Comparison of ENCODE assay signal across 15 cellular contexts in the genomic region with DNA sequence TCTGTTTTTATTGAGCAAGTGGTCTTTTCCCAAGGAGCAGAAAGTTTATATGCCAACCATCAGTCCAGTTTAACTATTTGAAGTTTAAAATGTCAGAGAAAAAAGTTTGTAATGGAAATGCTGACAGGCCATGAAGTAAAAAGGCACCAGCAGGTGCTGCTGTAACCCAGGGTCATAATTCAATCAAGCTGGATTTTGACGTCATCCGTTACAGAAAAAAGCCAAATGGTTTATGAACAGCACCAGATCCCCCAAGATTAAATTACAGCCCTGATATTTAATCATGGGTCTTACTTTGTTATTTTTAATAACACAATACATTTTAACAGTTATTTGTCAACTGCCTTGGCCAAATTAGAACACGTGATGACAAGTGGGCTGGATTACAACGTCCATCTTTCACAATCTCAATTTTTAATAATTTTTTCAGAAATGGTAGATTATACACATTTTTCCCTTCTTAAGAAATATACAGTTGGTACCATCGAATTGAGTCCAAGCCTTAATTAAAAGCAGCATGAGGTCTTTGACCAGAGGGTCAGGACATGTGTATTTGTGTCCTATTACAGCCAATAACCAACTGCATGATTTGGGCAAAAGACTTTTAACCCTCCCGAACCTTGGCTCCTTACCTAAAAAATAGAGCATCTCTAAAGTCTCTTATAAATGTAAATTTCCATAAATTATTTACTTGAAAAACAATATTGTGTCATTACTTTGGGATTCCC. TPM values are rescaled to one million over a fixed set of nuclear protein-coding genes. Genes with fewer than 3 reads are reported as not detected.
DNase-seq lines count a peak whose midpoint lies in the region; ATAC-seq, FAIRE-seq and TF ChIP-seq lines count a peak whose summit lies in the region.
"Had no signal": no experiment of that assay in that cellular context is flagged by ENCODE, and none has a peak within 500 bp of the region (broad histone marks: within the 10 kb centered on the region; RNA-seq: fewer than 3 reads in every experiment).

No MANE protein-coding gene starts in this region.

- H3K9me3 ChIP-seq in HepG2 (ENCODE audit: low read length) = no peaks in the 10 kb centered on the region
- no peaks in the 10 kb centered on the region for H3K9me3 ChIP-seq in right lobe of liver
- H3K9me3 ChIP-seq in Panc1 (ENCODE audit: control insufficient read depth, insufficient read depth, low read depth, low read length) = no peaks in the 10 kb centered on the region
- H3K9me3 ChIP-seq: tibial nerve had no signal

- TF ChIP-seq EP300 in HepG2 (IDR thresholded peaks at IDR 0.05; ENCODE audit: low read depth in 2 of 2, low read length in 2 of 2) (no peak), HepG2 (CRISPR knock-in tag; IDR thresholded peaks at IDR 0.05; ENCODE audit: borderline replicate concordance) (no peak)

- H2AFZ ChIP-seq in HepG2 (ENCODE audit: low read length) = no peak overlapping the region

- no peak for TF ChIP-seq POLR2A in HepG2 (IDR thresholded peaks at IDR 0.05; ENCODE audit: insufficient read depth in 1 of 2, low read depth in 2 of 2, low read length in 2 of 2)
- TF ChIP-seq POLR2A in right lobe of liver (IDR thresholded peaks at IDR 0.05) = no peak
- TF ChIP-seq POLR2A in lower leg skin (IDR thresholded peaks at IDR 0.05) = no peak

- no peaks in the 10 kb centered on the region for H3K79me2 ChIP-seq in HepG2 (ENCODE audit: insufficient read depth, low read length)

- H3K4me2 ChIP-seq in HepG2 (ENCODE audit: low read depth, low read length) = no peak overlapping the region

- no peak for TF ChIP-seq CTCF in HepG2 (CRISPR knock-in tag; IDR thresholded peaks at IDR 0.05)
- peak in 2 of 4 donors; percentile 28 to 36 for TF ChIP-seq CTCF in right lobe of liver (IDR thresholded peaks at IDR 0.05)
- TF ChIP-seq CTCF in Panc1 (IDR thresholded peaks at IDR 0.05) = peak; percentile 11; the same call in 1 of the 2 replicates
- no peak for TF ChIP-seq CTCF in lower leg skin (IDR thresholded peaks at IDR 0.05)

- WGBS in HepG2 (ENCODE audit: low lambda C conversion rate) = 9% methylated on average over 6 of the region's 6 CpGs
- WGBS in right lobe of liver (ENCODE audit: insufficient coverage, low coverage, low lambda C conversion rate, missing lambda C conversion rate) = 44% methylated on average over 6 of the region's 6 CpGs
- 58 to 66% methylated on average over 6 of the region's 6 CpGs for WGBS in lower leg skin, 2 donors

- CTCF ChIA-PET in HepG2 (lab: Yijun Ruan, JAX; ENCODE audit: low intra/inter-chr PET ratio, low total read pairs) (no interaction called here), Panc1 (lab: Charles Lee) (no interaction called here)

- no peak for FAIRE-seq in HepG2 (lab: Jason Lieb, UNC)
- FAIRE-seq: endothelial cell of umbilical vein had no signal

- no peak overlapping the region for H3K4me3 ChIP-seq in HepG2 (replicated peaks in 1 of 3; ENCODE audit: insufficient read depth in 1 of 3, low read depth in 2 of 3, low read length in 3 of 3)
- no peak overlapping the region for H3K4me3 ChIP-seq in right lobe of liver
- H3K4me3 ChIP-seq in Panc1 (ENCODE audit: low read depth in 2 of 2, low read length in 2 of 2) = no peak overlapping the region
- no peak overlapping the region for H3K4me3 ChIP-seq in lower leg skin (ENCODE audit: low read depth, poor library complexity, severe bottlenecking)
- H3K4me3 ChIP-seq: skin epidermis, tibial nerve had no signal

- DNase-seq in HepG2 (ENCODE audit: low spot score) = no peak
- no peak for DNase-seq in right lobe of liver
- no peak for DNase-seq in Panc1 (ENCODE audit: low read depth, low spot score)
- DNase-seq in fibroblast of gingiva (ENCODE audit: low read depth) = peak; percentile 42
- DNase-seq in lower leg skin (ENCODE audit: low spot score in 2 of 2) = no peak
- DNase-seq in left ventricle myocardium superior = no peak
- DNase-seq in activated CD4-positive, alpha-beta T cell treated with anti-CD3 and anti-CD28 coated beads, Interleukin-2, amount 50 U/mL, for 4 hours = no peak
- DNase-seq in DMS114 treated with DMSO at 0.1 percent for 48 hours (lab: John Stamatoyannopoulos, UW; ENCODE audit: unreplicated experiment) = no peak
- DNase-seq: activated T-cell treated with anti-CD3 and anti-CD28 coated beads, Interleukin-2, amount 50 U/mL, for 72 hours; naive thymus-derived CD4-positive, alpha-beta T cell; NCI-H2029 treated with DMSO at 0.1 percent for 48 hours had no signal

- TF ChIP-seq RAD21 in HepG2 (CRISPR knock-in tag; IDR thresholded peaks at IDR 0.05) = no peak

- no peak overlapping the region for H3K27ac ChIP-seq in HepG2 (ENCODE audit: extremely low read length, insufficient read depth, low read length)
- H3K27ac ChIP-seq in right lobe of liver = no peak overlapping the region
- no peak overlapping the region for H3K27ac ChIP-seq in Panc1 (ENCODE audit: low read length)
- H3K27ac ChIP-seq: tibial nerve had no signal

- intact Hi-C loops in HepG2 (cut with micrococcal nuclease; ENCODE audit: unreplicated experiment) = no loop called here
- intact Hi-C loops in right lobe of liver (cut with DNase I) = no loop called here
- intact Hi-C loops in Panc1 (cut with micrococcal nuclease; ENCODE audit: unreplicated experiment) = no loop called here
- intact Hi-C loops in lower leg skin (cut with DNase I; ENCODE audit: low total_unique reads) = no loop called here
- intact Hi-C loops in left ventricle myocardium superior (cut with micrococcal nuclease) = no loop called here

- H3K9ac ChIP-seq in HepG2 (ENCODE audit: insufficient read depth, low read depth, low read length) = no peak overlapping the region

- no peaks in the 10 kb centered on the region for H4K20me1 ChIP-seq in HepG2 (ENCODE audit: insufficient read depth, low read length)

- in situ Hi-C loops in HepG2 (cut with HindIII; ENCODE audit: extremely low pct_ligation_motif_present, low pct_unique_long_range_greater_than_20kb) (no loop called here), Panc1 (cut with HindIII; ENCODE audit: low pct_unique_long_range_greater_than_20kb, low sequenced_read_pairs) (no loop called here)

- no TSS peak for BruUV-seq in HepG2 (replicated peaks; lab: Mats Ljungman, UMichigan)
- no TSS peak for BruUV-seq in Panc1 (replicated peaks; lab: Mats Ljungman, UMichigan)

- no peaks in the 10 kb centered on the region for H3K27me3 ChIP-seq in HepG2 (ENCODE audit: control insufficient read depth in 1 of 2, insufficient read depth in 2 of 2, low read length in 2 of 2)
- H3K27me3 ChIP-seq in right lobe of liver = no peaks in the 10 kb centered on the region
- no peaks in the 10 kb centered on the region for H3K27me3 ChIP-seq in Panc1 (ENCODE audit: control insufficient read depth, insufficient read depth, low read length)
- H3K27me3 ChIP-seq: tibial nerve had no signal

- ATAC-seq in HepG2 = no peak
- no peak for ATAC-seq in right lobe of liver
- ATAC-seq in Panc1 = no peak
- no peak for ATAC-seq in left ventricle myocardium superior
- ATAC-seq: activated T-cell treated with anti-CD3 and anti-CD28 coated beads, Interleukin-2, amount 50 U/mL, for 72 hours; naive thymus-derived CD4-positive, alpha-beta T cell; Right ventricle myocardium inferior had no signal

- H3K4me1 ChIP-seq in HepG2 (ENCODE audit: insufficient read depth, low read length) (no peaks in the 10 kb centered on the region), right lobe of liver (no peaks in the 10 kb centered on the region), Panc1 (ENCODE audit: control insufficient read depth, insufficient read depth, low read length) (no peaks in the 10 kb centered on the region)

- POLR2A ChIA-PET in HepG2 (lab: Yijun Ruan, JAX) (no interaction called here), Panc1 (lab: Charles Lee) (no interaction called here)

- no peaks in the 10 kb centered on the region for H3K36me3 ChIP-seq in HepG2 (replicated peaks in 1 of 2; ENCODE audit: control insufficient read depth in 1 of 2, insufficient read depth in 2 of 2, low read length in 2 of 2)
- no peaks in the 10 kb centered on the region for H3K36me3 ChIP-seq in right lobe of liver
- no peaks in the 10 kb centered on the region for H3K36me3 ChIP-seq in Panc1 (ENCODE audit: control insufficient read depth, insufficient read depth, low read length)
- H3K36me3 ChIP-seq: tibial nerve had no signal

TF ChIP-seq in HepG2, 621 proteins besides CTCF, POLR2A, EP300 and RAD21 (continues in another document):
- TF ChIP-seq CREB1 (IDR thresholded peaks at IDR 0.05) (peak; percentile 65; the same call in 1 of the 2 replicates), CREB1 (CRISPR knock-in tag; IDR thresholded peaks at IDR 0.05) (no peak)

RNA-seq across cellular contexts. Expression of a gene that starts 10.0 kb away (rescaled TPM):
- total RNA-seq in HepG2 (2016; rRNA removed; fragmentation: Illumina TruSeq; extraction: Trizol) = not detected in 2 replicates
- total RNA-seq in HepG2 (2016; cell fraction: cytosol; rRNA removed; fragmentation: Illumina TruSeq; extraction: Trizol; ENCODE audit: low read depth) = not detected in 2 replicates
- total RNA-seq in HepG2 (2016; cell fraction: insoluble cytoplasmic fraction; rRNA removed; fragmentation: Illumina TruSeq; extraction: Trizol) = not detected in 2 replicates
- not detected in 2 replicates for total RNA-seq in HepG2 (2016; cell fraction: membrane; rRNA removed; fragmentation: Illumina TruSeq; extraction: Trizol)
- total RNA-seq in HepG2 (2016; cell fraction: nucleus; rRNA removed; fragmentation: Illumina TruSeq; extraction: Trizol) = not detected in 2 replicates
- polyA plus RNA-seq in HepG2 (2011; rRNA removed) = not detected in 2 replicates
- polyA plus RNA-seq in HepG2 (2011; cell fraction: cytosol; rRNA removed) = not detected in 2 replicates
- 0.02 and 0.14 TPM in 2 replicates for polyA plus RNA-seq in HepG2 (2011; cell fraction: nucleus; rRNA removed)
- not detected in 2 replicates for polyA plus RNA-seq in HepG2 (2012)
- polyA plus RNA-seq in HepG2 (2016; cell fraction: cytosol; fragmentation: Illumina TruSeq; extraction: Trizol; ENCODE audit: low read depth) = not detected in 2 replicates
- polyA plus RNA-seq in HepG2 (2016; cell fraction: insoluble cytoplasmic fraction; fragmentation: Illumina TruSeq; extraction: Trizol; ENCODE audit: low read depth) = not detected in 2 replicates
- not detected in 2 replicates for polyA plus RNA-seq in HepG2 (2016; cell fraction: membrane; fragmentation: Illumina TruSeq; extraction: Trizol; ENCODE audit: low read depth)
- polyA plus RNA-seq in HepG2 (2016; cell fraction: nucleus; fragmentation: Illumina TruSeq; extraction: Trizol; ENCODE audit: insufficient read depth, low read depth) = not detected in 2 replicates
- 1.3 TPM in 1 of 2 replicates, not detected in the other for polyA minus RNA-seq in HepG2 (2011; rRNA and poly(A)+ RNA removed; ENCODE audit: low replicate concordance)
- not detected in 2 replicates for polyA minus RNA-seq in HepG2 (2011; cell fraction: cytosol; rRNA and poly(A)+ RNA removed)
- 0.37 TPM in 1 of 2 replicates, not detected in the other for polyA minus RNA-seq in HepG2 (2011; cell fraction: nucleus; rRNA and poly(A)+ RNA removed)
- 10 to 100 TPM in 3 of 6 experiments, 1 to 10 TPM in 3; 8.1 to 19.5 (median 10.4) TPM for total RNA-seq in right lobe of liver
- total RNA-seq in Panc1 (2021; ENCODE audit: unreplicated experiment) = 2.3 TPM
- 0.92 TPM for polyA plus RNA-seq in Panc1 (2012; ENCODE audit: insufficient read length)
- 10 to 100 TPM; 60.9 to 98.4 (median 83.4) TPM for total RNA-seq in lower leg skin
- total RNA-seq in left ventricle myocardium superior = 62.8 TPM
